23 cellular contexts compared by ENCODE assay signal in genomic region chr5:39775058-39775457, GRCh38.
DNase-seq lines count a peak whose midpoint lies in the region; ATAC-seq, FAIRE-seq and TF ChIP-seq lines count a peak whose summit lies in the region.
"Had no signal": no experiment of that assay in that cellular context is flagged by ENCODE, and none has a peak within 500 bp of the region (broad histone marks: within the 10 kb centered on the region; RNA-seq: fewer than 3 reads in every experiment).

No MANE protein-coding gene starts in this region.

- no peaks in the 10 kb centered on the region for H3K27me3 ChIP-seq in neural progenitor cell
- H3K27me3 ChIP-seq in BE2C, result no peaks in the 10 kb centered on the region

- H3K9me3 ChIP-seq in neural progenitor cell (ENCODE audit: low read depth), result no peaks in the 10 kb centered on the region
- no peaks in the 10 kb centered on the region for H3K9me3 ChIP-seq in BE2C

- DNase-seq in NCI-H226, result peak; percentile 48
- DNase-seq in choroid plexus epithelial cell (ENCODE audit: low read depth), result peak; percentile 62
- peak; percentile 44 for DNase-seq in kidney tubule cell (ENCODE audit: low spot score)
- no peak for DNase-seq in neural progenitor cell (ENCODE audit: low spot score)
- DNase-seq in BE2C, result no peak
- DNase-seq in SK-N-DZ (ENCODE audit: low spot score), result no peak
- DNase-seq: activated B cell treated with CpG ODN at 0.5 μM for 24 hours; activated CD8-positive, alpha-beta T cell treated with anti-CD3 and anti-CD28 coated beads, Interleukin-2, amount 10 ng/mL, durations not matched to agents 7 days and 5 days; activated naive CD4-positive, alpha-beta T cell treated with anti-CD3 and anti-CD28 coated beads, Interleukin-2, amount 50 U/mL, for 16 hours; activated T-cell treated with anti-CD3 and anti-CD28 coated beads, Interleukin-2, amount 50 U/mL, for 4 hours; CD4-positive, alpha-beta T cell; DMS153; dorsolateral prefrontal cortex; hippocampal formation; NCI-H146; NCI-H446; nephron progenitor cell; NK-92 treated with Interleukin-12 subunit alpha and Interleukin-12 subunit beta, amount 100 ng/mL, for 24 hours; Right ventricle myocardium superior had no signal

- no peaks in the 10 kb centered on the region for H4K20me1 ChIP-seq in neural progenitor cell (ENCODE audit: low read depth)

- no peaks in the 10 kb centered on the region for H3K9me3 Mint-ChIP-seq in neural progenitor cell
- H3K9me3 Mint-ChIP-seq: activated B cell treated with CpG ODN at 0.5 μM for 24 hours; activated T-cell treated with anti-CD3 and anti-CD28 coated beads, Interleukin-2, amount 50 U/mL, for 4 hours; CD4-positive, alpha-beta T cell; nephron progenitor cell; T-helper 1 cell treated with Interleukin-12 subunit alpha and Interleukin-12 subunit beta and Interleukin-4 antibody, amounts not matched to agents 30 μg/mL and 1 μg/mL, for 36 hours had no signal

- FAIRE-seq in A204.1 (lab: Jason Lieb, UNC), result peak; percentile 91

- H3K27me3 Mint-ChIP-seq in neural progenitor cell (ENCODE audit: insufficient read depth, low read depth), result no peaks in the 10 kb centered on the region

- no peak overlapping the region for H3K27ac ChIP-seq in neural progenitor cell
- H3K27ac ChIP-seq: dorsolateral prefrontal cortex had no signal

- ATAC-seq in GM21515 (IDR thresholded peaks at IDR 0.05; ENCODE audit: unreplicated experiment), result no peak
- ATAC-seq: activated CD8-positive, alpha-beta T cell treated with anti-CD3 and anti-CD28 coated beads, Interleukin-2, amount 10 ng/mL, durations not matched to agents 7 days and 5 days; activated T-cell treated with anti-CD3 and anti-CD28 coated beads, Interleukin-2, amount 50 U/mL, for 4 hours had no signal

- TF ChIP-seq CTCF in choroid plexus epithelial cell (conservative IDR thresholded peaks at IDR 0.05; ENCODE audit: low read depth, low read length), result no peak
- no peak for TF ChIP-seq CTCF in neural progenitor cell (IDR thresholded peaks at IDR 0.05)
- no peak for TF ChIP-seq CTCF in BE2C (IDR thresholded peaks at IDR 0.05; ENCODE audit: low read depth, low read length)

- no peaks in the 10 kb centered on the region for H3K79me2 ChIP-seq in neural progenitor cell (ENCODE audit: low read depth)

- no peak overlapping the region for H3K4me3 Mint-ChIP-seq in neural progenitor cell
- H3K4me3 Mint-ChIP-seq: activated B cell treated with CpG ODN at 0.5 μM for 24 hours; activated CD8-positive, alpha-beta T cell treated with anti-CD3 and anti-CD28 coated beads, Interleukin-2, amount 10 ng/mL, durations not matched to agents 7 days and 5 days; activated T-cell treated with anti-CD3 and anti-CD28 coated beads, Interleukin-2, amount 50 U/mL, for 4 hours; CD4-positive, alpha-beta T cell; mesothelial cell of epicardium; nephron progenitor cell; T-helper 1 cell treated with Interleukin-12 subunit alpha and Interleukin-12 subunit beta and Interleukin-4 antibody, amounts not matched to agents 30 μg/mL and 1 μg/mL, for 36 hours had no signal

- H3K4me2 ChIP-seq in neural progenitor cell, result no peak overlapping the region

- H3K4me3 ChIP-seq in choroid plexus epithelial cell (ENCODE audit: low read depth, low read length) (no peak overlapping the region), neural progenitor cell (no peak overlapping the region), BE2C (ENCODE audit: low read depth, low read length) (no peak overlapping the region)
- H3K4me3 ChIP-seq: dorsolateral prefrontal cortex had no signal

- H3K36me3 Mint-ChIP-seq in neural progenitor cell, result no peaks in the 10 kb centered on the region

- H3K27ac Mint-ChIP-seq in neural progenitor cell, result no peak overlapping the region
- H3K27ac Mint-ChIP-seq: activated B cell treated with CpG ODN at 0.5 μM for 24 hours; activated CD8-positive, alpha-beta T cell treated with anti-CD3 and anti-CD28 coated beads, Interleukin-2, amount 10 ng/mL, durations not matched to agents 7 days and 5 days; CD4-positive, alpha-beta T cell; mesothelial cell of epicardium; nephron progenitor cell; T-helper 1 cell treated with Interleukin-12 subunit alpha and Interleukin-12 subunit beta and Interleukin-4 antibody, amounts not matched to agents 30 μg/mL and 1 μg/mL, for 36 hours had no signal

- no peaks in the 10 kb centered on the region for H3F3A ChIP-seq in neural progenitor cell (ENCODE audit: low read depth)

- no peaks in the 10 kb centered on the region for H3K36me3 ChIP-seq in neural progenitor cell
- no peaks in the 10 kb centered on the region for H3K36me3 ChIP-seq in BE2C

- no peak overlapping the region for H3K9ac ChIP-seq in neural progenitor cell

- no peak overlapping the region for H2AFZ ChIP-seq in neural progenitor cell (replicated peaks)

- no peaks in the 10 kb centered on the region for H3K4me1 Mint-ChIP-seq in neural progenitor cell
- H3K4me1 Mint-ChIP-seq: activated B cell treated with CpG ODN at 0.5 μM for 24 hours, nephron progenitor cell had no signal

- H3K4me1 ChIP-seq in neural progenitor cell (no peaks in the 10 kb centered on the region), BE2C (no peaks in the 10 kb centered on the region)

Comparison
In these comparisons a context has a peak if more than half of its experiments do, and no peak if none do; other contexts are left out.
1. DNase-seq: peak in NCI-H226 (single experiment), choroid plexus epithelial cell (single experiment) and kidney tubule cell (single experiment); none in neural progenitor cell (single experiment), BE2C (single experiment) and SK-N-DZ (single experiment).